9 cellular contexts compared by ENCODE assay signal in genomic region chr18:75727479-75727878, GRCh38.
DNase-seq lines count a peak whose midpoint lies in the region; ATAC-seq and TF ChIP-seq lines count a peak whose summit lies in the region.
"Had no signal": no experiment of that assay in that cellular context is flagged by ENCODE, and none has a peak within 500 bp of the region (broad histone marks: within the 10 kb centered on the region; RNA-seq: fewer than 3 reads in every experiment).

No MANE protein-coding gene starts in this region.

- DNase-seq in DMS 273 (lab: John Stamatoyannopoulos, UW; ENCODE audit: unreplicated experiment) (peak; percentile 55), DMS 273 treated with DMSO at 0.1 percent for 48 hours (lab: John Stamatoyannopoulos, UW) (no peak), HT-29 (ENCODE audit: low spot score) (peak; percentile 35), SHP77 treated with DMSO at 0.1 percent for 48 hours (lab: John Stamatoyannopoulos, UW) (peak; percentile 44), foreskin keratinocyte (no peak), retina (peak; percentile 44), T-helper 17 cell (no peak)

- no peaks in the 10 kb centered on the region for H3K4me1 Mint-ChIP-seq in T-helper 17 cell
- H3K4me1 Mint-ChIP-seq: naive thymus-derived CD8-positive, alpha-beta T cell had no signal

- no peaks in the 10 kb centered on the region for H3K4me1 ChIP-seq in foreskin keratinocyte

- H3K36me3 Mint-ChIP-seq in T-helper 17 cell (ENCODE audit: low read depth): no peaks in the 10 kb centered on the region
- H3K36me3 Mint-ChIP-seq: naive thymus-derived CD8-positive, alpha-beta T cell had no signal

- ATAC-seq in foreskin keratinocyte: no peak
- no peak for ATAC-seq in GM21619 (IDR thresholded peaks at IDR 0.05; ENCODE audit: unreplicated experiment)
- no peak for ATAC-seq in T-helper 17 cell
- ATAC-seq: naive thymus-derived CD8-positive, alpha-beta T cell had no signal

- no peak overlapping the region for H3K27ac ChIP-seq in foreskin keratinocyte

- H3K4me3 Mint-ChIP-seq in T-helper 17 cell: no peak overlapping the region
- H3K4me3 Mint-ChIP-seq: naive thymus-derived CD8-positive, alpha-beta T cell had no signal

- H3K9me3 ChIP-seq in T-helper 17 cell (ENCODE audit: control insufficient read depth, low read length, poor library complexity, severe bottlenecking): no peaks in the 10 kb centered on the region

- peaks cover 72% of the 10 kb centered on the region for H3K27me3 Mint-ChIP-seq in T-helper 17 cell

- peak; percentile 23 for TF ChIP-seq CTCF in foreskin keratinocyte (conservative IDR thresholded peaks at IDR 0.05)

- H3K27ac Mint-ChIP-seq in T-helper 17 cell: no peak overlapping the region

- no peaks in the 10 kb centered on the region for H3K27me3 ChIP-seq in foreskin keratinocyte

Comparison
In these comparisons a context has a peak if more than half of its experiments do, and no peak if none do; other contexts are left out.
1. DNase-seq: peak in DMS 273 (single experiment), HT-29 (single experiment), SHP77 treated with DMSO at 0.1 percent for 48 hours (single experiment) and retina (single experiment); none in DMS 273 treated with DMSO at 0.1 percent for 48 hours (single experiment), foreskin keratinocyte (0 of 2) and T-helper 17 cell (0 of 3).